Comparison of ENCODE assay signal across 8 cellular contexts in the genomic region with DNA sequence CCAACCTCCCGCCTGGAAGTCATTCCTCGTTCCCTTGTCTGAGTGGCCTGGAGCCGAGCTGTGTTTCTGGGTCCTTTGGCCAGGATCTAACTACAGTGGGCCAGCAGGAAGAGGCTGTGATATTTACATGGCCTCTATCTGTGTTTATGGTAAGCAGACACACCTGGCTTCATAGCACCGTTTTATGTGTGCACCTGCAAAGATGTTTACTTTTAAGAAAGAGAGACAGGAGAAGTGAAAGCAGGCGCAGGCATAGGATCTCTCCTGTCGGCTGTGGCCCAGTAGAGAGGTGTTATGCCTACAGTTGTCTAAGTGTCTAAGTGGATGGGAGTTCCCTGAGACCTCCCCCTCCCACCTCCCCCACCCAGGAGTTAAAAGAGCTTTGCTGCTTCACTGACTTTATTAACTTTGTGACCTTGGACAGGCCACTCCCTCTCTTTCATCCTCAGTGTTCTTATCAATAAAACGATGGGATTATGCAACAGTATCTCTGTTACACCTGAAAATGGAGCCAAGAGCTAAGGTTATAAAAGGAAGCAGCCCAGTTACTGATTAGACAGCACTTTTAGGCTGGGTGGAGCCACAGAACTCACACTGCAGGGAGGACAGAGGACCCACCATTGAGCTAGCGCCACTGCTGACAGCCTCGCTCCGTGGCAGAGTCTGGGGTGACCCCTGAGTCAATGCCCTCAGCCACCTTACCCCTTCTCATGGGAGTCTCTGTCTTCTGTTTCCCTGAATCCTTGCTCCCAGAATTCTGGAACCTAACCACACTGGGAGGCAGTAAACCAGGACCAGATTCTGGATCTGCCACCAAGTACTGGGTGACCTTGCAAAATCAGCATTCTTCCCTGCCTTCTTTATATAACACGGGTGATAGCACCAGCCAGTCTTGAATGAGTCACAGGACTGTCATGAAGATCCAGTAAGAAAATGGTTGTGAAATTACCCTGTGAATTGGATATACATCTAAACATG. TPM values are rescaled to one million over a fixed set of nuclear protein-coding genes. Genes with fewer than 3 reads are reported as not detected.
DNase-seq lines count a peak whose midpoint lies in the region; ATAC-seq and TF ChIP-seq lines count a peak whose summit lies in the region.

No MANE protein-coding gene starts in this region.

- H3K27me3 ChIP-seq in PC-9 (ENCODE audit: insufficient read depth, low read depth) (no peaks in the 10 kb centered on the region), upper lobe of left lung (no peaks in the 10 kb centered on the region)

- H3K4me1 ChIP-seq in PC-9 (replicated peaks; ENCODE audit: insufficient read depth) = peaks cover 46% of the 10 kb centered on the region
- H3K4me1 ChIP-seq in upper lobe of left lung = peaks cover 17 to 44% (median 41%) of the 10 kb centered on the region in 4 donors

- H3K27ac Mint-ChIP-seq in activated CD4-positive, alpha-beta memory T cell treated with anti-CD3 and anti-CD28 coated beads, Interleukin-2, amount 10 ng/mL, durations not matched to agents 7 days and 5 days = no peak overlapping the region

- peaks cover 95% of the 10 kb centered on the region for H3K79me2 ChIP-seq in PC-9 (ENCODE audit: low read depth)

- peaks cover 28% of the 10 kb centered on the region for H4K20me1 ChIP-seq in PC-9 (ENCODE audit: insufficient read depth)

- no peaks in the 10 kb centered on the region for H3K36me3 Mint-ChIP-seq in activated CD4-positive, alpha-beta memory T cell treated with anti-CD3 and anti-CD28 coated beads, Interleukin-2, amount 10 ng/mL, durations not matched to agents 7 days and 5 days (ENCODE audit: low read depth)

- peaks cover 9% of the 10 kb centered on the region for H3K27me3 Mint-ChIP-seq in activated CD4-positive, alpha-beta memory T cell treated with anti-CD3 and anti-CD28 coated beads, Interleukin-2, amount 10 ng/mL, durations not matched to agents 7 days and 5 days

- DNase-seq in HS-5 (ENCODE audit: low read depth) (peak; percentile 24), PC-9 (peak; percentile 25 to 89), left cardiac atrium (no peak), upper lobe of left lung (peak in 1 of 2 donors; percentile 63), T-helper 2 cell (no peak)
- DNase-seq in activated CD4-positive, alpha-beta memory T cell treated with anti-CD3 and anti-CD28 coated beads, Interleukin-2, amount 10 ng/mL, durations not matched to agents 7 days and 5 days = no peak
- DNase-seq in stimulated activated CD4-positive, alpha-beta T cell treated with anti-CD3 and anti-CD28 coated beads, Interleukin-1b, Interleukin-23, amount 100 ng/mL, for 48 hours = no peak

- peak overlapping the region; percentile 56 for H3K4me2 ChIP-seq in PC-9

- intact Hi-C loops in PC-9 (cut with micrococcal nuclease; ENCODE audit: unreplicated experiment) = no loop called here
- intact Hi-C loops in left cardiac atrium (cut with DNase I) = no loop called here

- peaks cover 38% of the 10 kb centered on the region for H3F3A ChIP-seq in PC-9 (ENCODE audit: insufficient read depth, low read depth)

- no peaks in the 10 kb centered on the region for H3K9me2 ChIP-seq in PC-9 (ENCODE audit: insufficient read depth)

- no peaks in the 10 kb centered on the region for H3K9me3 ChIP-seq in PC-9 (ENCODE audit: insufficient read depth, low read depth)
- H3K9me3 ChIP-seq in upper lobe of left lung = no peaks in the 10 kb centered on the region

- WGBS in upper lobe of left lung, 2 donors = 50 to 59% methylated on average over 11 of the region's 11 CpGs

- peak overlapping the region; percentile 82 for H3K27ac ChIP-seq in PC-9
- peak overlapping the region; percentile 46 to 74 (median 66) for H3K27ac ChIP-seq in upper lobe of left lung

- TF ChIP-seq CTCF in PC-9 (conservative IDR thresholded peaks at IDR 0.05) (no peak), upper lobe of left lung (IDR thresholded peaks at IDR 0.05) (no peak)

- no peaks in the 10 kb centered on the region for H3K9me3 Mint-ChIP-seq in activated CD4-positive, alpha-beta memory T cell treated with anti-CD3 and anti-CD28 coated beads, Interleukin-2, amount 10 ng/mL, durations not matched to agents 7 days and 5 days

- peak; percentile 60 for ATAC-seq in GM18907 (IDR thresholded peaks at IDR 0.05; ENCODE audit: unreplicated experiment)
- ATAC-seq in left cardiac atrium = peak; percentile 73 to 87
- ATAC-seq in upper lobe of left lung (ENCODE audit: low FRiP score in 2 of 2) = peak; percentile 53 to 75

- H3K4me3 Mint-ChIP-seq in activated CD4-positive, alpha-beta memory T cell treated with anti-CD3 and anti-CD28 coated beads, Interleukin-2, amount 10 ng/mL, durations not matched to agents 7 days and 5 days = no peak overlapping the region

- POLR2A ChIA-PET in PC-9 (lab: Charles Lee; ENCODE audit: unreplicated experiment) = no interaction called here
- POLR2A ChIA-PET in activated CD4-positive, alpha-beta memory T cell treated with anti-CD3 and anti-CD28 coated beads, Interleukin-2, amount 10 ng/mL, durations not matched to agents 7 days and 5 days (lab: Charles Lee) = no interaction called here

- CTCF ChIA-PET in PC-9 (lab: Charles Lee) = interaction anchor here (0.6 kb wide), 1 partner anchor 32 kb away, joined by 5 read pairs; no protein-coding TSS in a partner anchor
- CTCF ChIA-PET in activated CD4-positive, alpha-beta memory T cell treated with anti-CD3 and anti-CD28 coated beads, Interleukin-2, amount 10 ng/mL, durations not matched to agents 7 days and 5 days (lab: Charles Lee) = no interaction called here

- peak in 1 of 4 donors; percentile 16 for TF ChIP-seq POLR2A in upper lobe of left lung (IDR thresholded peaks at IDR 0.05)

- H3K36me3 ChIP-seq in PC-9 (ENCODE audit: low read depth) = 0 out of 2 replicates have a peak, but pooled peaks cover 4% of the 10 kb centered on the region
- no peaks in the 10 kb centered on the region for H3K36me3 ChIP-seq in upper lobe of left lung

- TF ChIP-seq EP300 in upper lobe of left lung (IDR thresholded peaks at IDR 0.05) = no peak

- BruUV-seq in PC-9 (replicated peaks; lab: Mats Ljungman, UMichigan) = no TSS peak

- no peak overlapping the region for H2AFZ ChIP-seq in PC-9

- no peaks in the 10 kb centered on the region for H3K4me1 Mint-ChIP-seq in activated CD4-positive, alpha-beta memory T cell treated with anti-CD3 and anti-CD28 coated beads, Interleukin-2, amount 10 ng/mL, durations not matched to agents 7 days and 5 days

- H3K4me3 ChIP-seq in PC-9 = no peak overlapping the region; the same call in 1 of the 2 replicates
- no peak overlapping the region for H3K4me3 ChIP-seq in upper lobe of left lung

RNA-seq across cellular contexts. Expression of gene ST14, which starts 22.0 kb away (rescaled TPM):
- total RNA-seq in PC-9 (2021) (139 and 141 TPM in 2 replicates), left cardiac atrium (1 to 10 TPM; 1.5 to 2.9 TPM), upper lobe of left lung (100 to 1,000 TPM in 1 of 6 donors, 10 to 100 TPM in 5; 49.2 to 105 (median 72.1) TPM)
- not detected for total RNA-seq in activated CD4-positive, alpha-beta memory T cell treated with anti-CD3 and anti-CD28 coated beads, Interleukin-2, amount 10 ng/mL, durations not matched to agents 7 days and 5 days

Comparison
In these comparisons a context has a peak if more than half of its experiments do, and no peak if none do; other contexts are left out.
1. DNase-seq: peak in HS-5 (single experiment) and PC-9 (2 of 2); none in left cardiac atrium (single experiment), activated CD4-positive, alpha-beta memory T cell treated with anti-CD3 and anti-CD28 coated beads, Interleukin-2, amount 10 ng/mL, durations not matched to agents 7 days and 5 days (single experiment), stimulated activated CD4-positive, alpha-beta T cell treated with anti-CD3 and anti-CD28 coated beads, Interleukin-1b, Interleukin-23, amount 100 ng/mL, for 48 hours (single experiment) and T-helper 2 cell (0 of 5).
2. RNA of gene ST14, which starts 22.0 kb away (total RNA-seq): 139 to 141 TPM in PC-9 and 49.2 to 105 TPM in upper lobe of left lung; 1.5 to 2.9 TPM in left cardiac atrium and not detected in activated CD4-positive, alpha-beta memory T cell treated with anti-CD3 and anti-CD28 coated beads, Interleukin-2, amount 10 ng/mL, durations not matched to agents 7 days and 5 days; every median in the first group is over 10 times any median in the second.
3. Peak in every context shown above with its lines, with median percentiles within 50 percentile points of each other: ATAC-seq.